In genomic region chr9:134433909-134434895, GRCh38 we compare ENCODE assay signal across 9 cellular contexts.
DNase-seq lines count a peak whose midpoint lies in the region; ATAC-seq, FAIRE-seq and TF ChIP-seq lines count a peak whose summit lies in the region.
"Had no signal": no experiment of that assay in that cellular context is flagged by ENCODE, and none has a peak within 500 bp of the region (broad histone marks: within the 10 kb centered on the region; RNA-seq: fewer than 3 reads in every experiment).

No MANE protein-coding gene starts in this region.

- H3K4me2 ChIP-seq in H1 (ENCODE audit: insufficient read depth in 1 of 2, low read depth in 2 of 2, low read length in 2 of 2) (no peak overlapping the region), mesenchymal stem cell (ENCODE audit: low read length, poor library complexity, severe bottlenecking) (no peak overlapping the region)

- H3K23me2 ChIP-seq in H1 (ENCODE audit: low read depth, low read length): no peaks in the 10 kb centered on the region

- FAIRE-seq in H1 (lab: Jason Lieb, UNC): no peak

- 90% methylated on average over 26 of the region's 30 CpGs; no CpG with 5 or more reads in 1 of the 2 experiments for WGBS in H1 (ENCODE audit: extremely low coverage in 1 of 2, insufficient coverage in 1 of 2, insufficient read length in 1 of 2, insufficient replicate concordance in 2 of 2, low coverage in 1 of 2, low lambda C conversion rate in 2 of 2, missing lambda C conversion rate in 1 of 2), 2 experiments
- WGBS in mesenchymal stem cell: 90% methylated on average over 29 of the region's 30 CpGs
- 65% methylated on average over 7 of the region's 30 CpGs for WGBS in suprapubic skin

- TF ChIP-seq EP300 in H1 (IDR thresholded peaks at IDR 0.05; ENCODE audit: borderline replicate concordance in 1 of 2, low read depth in 2 of 2, low read length in 2 of 2): no peak
- no peak for TF ChIP-seq EP300 in suprapubic skin (IDR thresholded peaks at IDR 0.05)

- no peak overlapping the region for H3K56ac ChIP-seq in H1 (replicated peaks; ENCODE audit: insufficient read length, low read depth, low read length)

- TF ChIP-seq POLR2A in H1 (IDR thresholded peaks at IDR 0.05; ENCODE audit: control extremely low read depth in 1 of 2, low read depth in 2 of 2, low read length in 2 of 2) (no peak), suprapubic skin (IDR thresholded peaks at IDR 0.05) (no peak)

- no peak overlapping the region for H3K9ac ChIP-seq in H1 (replicated peaks in 1 of 4; ENCODE audit: extremely low read depth in 1 of 4, low read depth in 3 of 4, low read length in 3 of 4)
- peak overlapping the region; percentile 55 for H3K9ac ChIP-seq in mesenchymal stem cell (ENCODE audit: low read length)

- DNase-seq in Panc1 (ENCODE audit: low read depth, low spot score) (no peak), H1 (ENCODE audit: low read depth in 1 of 2, low spot score in 2 of 2) (no peak), mesenchymal stem cell (no peak), suprapubic skin (ENCODE audit: low spot score in 2 of 2) (no peak), NCI-H1694 (lab: John Stamatoyannopoulos, UW) (no peak), NCI-H1694 treated with DMSO at 0.1 percent for 48 hours (lab: John Stamatoyannopoulos, UW) (no peak), NCI-H1092 (lab: John Stamatoyannopoulos, UW) (no peak)
- DNase-seq: activated CD4-positive, alpha-beta T cell treated with anti-CD3 and anti-CD28 coated beads, Interleukin-2, amount 50 U/mL, for 4 hours had no signal

- no peaks in the 10 kb centered on the region for H3K4me1 ChIP-seq in Panc1 (ENCODE audit: control insufficient read depth, insufficient read depth, low read length)
- H3K4me1 ChIP-seq in H1 (replicated peaks in 1 of 4; ENCODE audit: control insufficient read depth in 3 of 4, insufficient read depth in 4 of 4, low read length in 3 of 4): peaks cover 0 to 9% (median 4%) of the 10 kb centered on the region in 4 experiments; a peak in 3 of 7 replicates
- peaks cover 52% of the 10 kb centered on the region for H3K4me1 ChIP-seq in mesenchymal stem cell (ENCODE audit: control insufficient read depth, insufficient read depth, low read depth, low read length)
- peaks cover 90% of the 10 kb centered on the region for H3K4me1 ChIP-seq in suprapubic skin

- H3K79me1 ChIP-seq in H1 (ENCODE audit: low read depth, low read length) (no peaks in the 10 kb centered on the region), mesenchymal stem cell (replicated peaks; ENCODE audit: low read length, poor library complexity, severe bottlenecking) (peaks cover 9% of the 10 kb centered on the region)

- no peak for TF ChIP-seq RAD21 in H1 (IDR thresholded peaks at IDR 0.05 in 1 of 2, conservative IDR thresholded peaks at IDR 0.05 in 1 of 2; ENCODE audit: low read depth in 2 of 2, low read length in 2 of 2)

- no peak overlapping the region for H3K18ac ChIP-seq in H1 (ENCODE audit: extremely low read depth, low read length)
- peak overlapping the region; percentile 81 to 87 for H3K18ac ChIP-seq in mesenchymal stem cell (ENCODE audit: low read depth in 1 of 2, low read length in 2 of 2)

- H3K4me3 ChIP-seq in Panc1 (ENCODE audit: low read depth in 2 of 2, low read length in 2 of 2) (no peak overlapping the region), H1 (ENCODE audit: extremely low read depth in 1 of 4, insufficient read depth in 2 of 4, low read depth in 3 of 4, low read length in 4 of 4) (no peak overlapping the region), mesenchymal stem cell (ENCODE audit: insufficient read depth in 1 of 2, low read depth in 1 of 2, low read length in 2 of 2) (no peak overlapping the region), suprapubic skin (no peak overlapping the region)

- H3K27me3 ChIP-seq in Panc1 (ENCODE audit: control insufficient read depth, insufficient read depth, low read length) (no peaks in the 10 kb centered on the region), H1 (replicated peaks in 1 of 4; ENCODE audit: control insufficient read depth in 3 of 4, extremely low read depth in 1 of 4, insufficient read depth in 3 of 4, low read length in 3 of 4) (no peaks in the 10 kb centered on the region), mesenchymal stem cell (ENCODE audit: control insufficient read depth in 1 of 2, insufficient read depth in 1 of 2, low read length in 2 of 2) (no peaks in the 10 kb centered on the region), suprapubic skin (no peaks in the 10 kb centered on the region)

- H2AFZ ChIP-seq in H1 (ENCODE audit: low read length) (no peak overlapping the region), mesenchymal stem cell (ENCODE audit: low read depth, low read length) (no peak overlapping the region)

- CTCF ChIA-PET in Panc1 (lab: Charles Lee) (interaction anchor here (0.6 to 0.7 kb wide), 2 partner anchors 9 to 70 kb away, joined by 3 to 5 read pairs; no protein-coding TSS in a partner anchor), H1 (lab: Charles Lee; ENCODE audit: partially characterized antibody) (interaction anchor here (0.9 to 4.5 kb wide), 4 partner anchors 8 to 68 kb away, joined by 3 to 26 read pairs (median 4); no protein-coding TSS in a partner anchor)

- no TSS peak for BruUV-seq in Panc1 (replicated peaks; lab: Mats Ljungman, UMichigan)

- intact Hi-C loops in Panc1 (cut with micrococcal nuclease; ENCODE audit: unreplicated experiment): no loop called here

- H3K4ac ChIP-seq in H1 (replicated peaks; ENCODE audit: insufficient read length, low read depth, low read length): no peak overlapping the region
- H3K4ac ChIP-seq in mesenchymal stem cell (ENCODE audit: low read depth in 1 of 2, low read length in 2 of 2): peak overlapping the region; percentile 70 to 93

- H4K20me1 ChIP-seq in H1 (replicated peaks in 1 of 2; ENCODE audit: control insufficient read depth in 1 of 2, insufficient read depth in 2 of 2, low read length in 2 of 2): no peaks in the 10 kb centered on the region

- H2BK5ac ChIP-seq in H1 (ENCODE audit: low read depth, low read length): no peak overlapping the region
- H2BK5ac ChIP-seq in mesenchymal stem cell (ENCODE audit: low read depth, low read length, poor library complexity, severe bottlenecking): no peak overlapping the region

- POLR2A ChIA-PET in Panc1 (lab: Charles Lee) (interaction anchor here (0.6 kb wide), 1 partner anchor 270 kb away, joined by 12 read pairs; no protein-coding TSS in a partner anchor), H1 (lab: Charles Lee; ENCODE audit: partially characterized antibody) (interaction anchor here (0.9 kb wide), 1 partner anchor 92 kb away, joined by 3 read pairs; no protein-coding TSS in a partner anchor)

- no peak overlapping the region for H3K14ac ChIP-seq in H1 (ENCODE audit: insufficient read length)
- peak overlapping the region in 1 of 2 experiments; percentile 5 for H3K14ac ChIP-seq in mesenchymal stem cell (ENCODE audit: low read length in 2 of 2)

- H4K5ac ChIP-seq in H1 (ENCODE audit: insufficient read length, low read depth, low read length): no peak overlapping the region

- peak overlapping the region; percentile 35; the same call in 1 of the 2 replicates for H4K8ac ChIP-seq in H1 (ENCODE audit: extremely low read depth, insufficient read depth, low read length)
- H4K8ac ChIP-seq in mesenchymal stem cell (ENCODE audit: low read length): peak overlapping the region; percentile 89

- H2BK20ac ChIP-seq in H1 (ENCODE audit: low read length): no peak overlapping the region

- in situ Hi-C loops in Panc1 (cut with HindIII; ENCODE audit: low pct_unique_long_range_greater_than_20kb, low sequenced_read_pairs): no loop called here

- H4K91ac ChIP-seq in H1 (replicated peaks; ENCODE audit: insufficient read length, low read length): no peak overlapping the region
- H4K91ac ChIP-seq in mesenchymal stem cell (ENCODE audit: low read length): peak overlapping the region; percentile 97

- H2AK5ac ChIP-seq in H1 (ENCODE audit: low read depth, low read length) (no peak overlapping the region), mesenchymal stem cell (ENCODE audit: low read length, severe bottlenecking) (peak overlapping the region; percentile 77)

- H3K9me3 ChIP-seq in Panc1 (ENCODE audit: control insufficient read depth, insufficient read depth, low read depth, low read length) (no peaks in the 10 kb centered on the region), H1 (ENCODE audit: insufficient read depth in 2 of 2, low read depth in 1 of 2, low read length in 1 of 2) (no peaks in the 10 kb centered on the region), mesenchymal stem cell (ENCODE audit: control insufficient read depth, low read length) (no peaks in the 10 kb centered on the region), suprapubic skin (no peaks in the 10 kb centered on the region)

- ATAC-seq in Panc1 (peak; percentile 28; the same call in 1 of the 2 replicates), esophagus mucosa (no peak)

- H3K36me3 ChIP-seq in Panc1 (ENCODE audit: control insufficient read depth, insufficient read depth, low read length) (no peaks in the 10 kb centered on the region), H1 (ENCODE audit: control insufficient read depth in 2 of 4, insufficient read depth in 4 of 4, low read length in 3 of 4) (peaks cover 0 to 3% (median 0%) of the 10 kb centered on the region in 4 experiments; a peak in 1 of 8 replicates), mesenchymal stem cell (ENCODE audit: control insufficient read depth in 1 of 2, insufficient read depth in 2 of 2, low read depth in 1 of 2, low read length in 2 of 2) (peaks cover 43 to 71% of the 10 kb centered on the region in 2 experiments), suprapubic skin (peaks cover 29% of the 10 kb centered on the region)

- TF ChIP-seq CTCF in Panc1 (IDR thresholded peaks at IDR 0.05) (no peak), H1 (IDR thresholded peaks at IDR 0.05; ENCODE audit: control extremely low read depth in 1 of 3, insufficient read depth in 1 of 3, low read depth in 1 of 3, low read length in 3 of 3) (no peak), suprapubic skin (IDR thresholded peaks at IDR 0.05) (no peak)

- H2BK12ac ChIP-seq in H1 (ENCODE audit: low read depth, low read length) (no peak overlapping the region), mesenchymal stem cell (ENCODE audit: low read length in 2 of 2) (peak overlapping the region; percentile 88 to 98)

- no peak overlapping the region for H2BK120ac ChIP-seq in H1 (replicated peaks; ENCODE audit: low read depth, low read length)
- no peak overlapping the region for H2BK120ac ChIP-seq in mesenchymal stem cell (ENCODE audit: low read depth, low read length)

- no peak overlapping the region for H3K23ac ChIP-seq in H1 (ENCODE audit: insufficient read length)
- no peak overlapping the region for H3K23ac ChIP-seq in mesenchymal stem cell (ENCODE audit: low read length in 2 of 2)

- H2BK15ac ChIP-seq in H1 (ENCODE audit: low read length) (no peak overlapping the region), mesenchymal stem cell (ENCODE audit: low read depth, poor library complexity, severe bottlenecking) (peak overlapping the region; percentile 82)

- H3K79me2 ChIP-seq in H1 (ENCODE audit: control insufficient read depth in 1 of 2, insufficient read depth in 2 of 2, low read length in 2 of 2): no peaks in the 10 kb centered on the region

- H3K27ac ChIP-seq in Panc1 (ENCODE audit: low read length): no peak overlapping the region
- H3K27ac ChIP-seq in H1 (ENCODE audit: low read depth, low read length): no peak overlapping the region
- H3K27ac ChIP-seq in mesenchymal stem cell (ENCODE audit: low read length, poor library complexity, severe bottlenecking): peak overlapping the region; percentile 88
- H3K27ac ChIP-seq in suprapubic skin: peak overlapping the region; percentile 81

TF ChIP-seq in H1, 55 proteins besides CTCF, POLR2A, EP300 and RAD21 (continues in another document):
- no peak for TF ChIP-seq CHD1 (IDR thresholded peaks at IDR 0.05; ENCODE audit: low read depth, low read length)

Comparison
In these comparisons a context has a peak if more than half of its experiments do, and no peak if none do; other contexts are left out.
1. H3K27ac ChIP-seq: peak in mesenchymal stem cell (single experiment) and suprapubic skin (single experiment); none in Panc1 (single experiment) and H1 (single experiment).